ENCODE assay signal across 1 cellular context in the genomic region with DNA sequence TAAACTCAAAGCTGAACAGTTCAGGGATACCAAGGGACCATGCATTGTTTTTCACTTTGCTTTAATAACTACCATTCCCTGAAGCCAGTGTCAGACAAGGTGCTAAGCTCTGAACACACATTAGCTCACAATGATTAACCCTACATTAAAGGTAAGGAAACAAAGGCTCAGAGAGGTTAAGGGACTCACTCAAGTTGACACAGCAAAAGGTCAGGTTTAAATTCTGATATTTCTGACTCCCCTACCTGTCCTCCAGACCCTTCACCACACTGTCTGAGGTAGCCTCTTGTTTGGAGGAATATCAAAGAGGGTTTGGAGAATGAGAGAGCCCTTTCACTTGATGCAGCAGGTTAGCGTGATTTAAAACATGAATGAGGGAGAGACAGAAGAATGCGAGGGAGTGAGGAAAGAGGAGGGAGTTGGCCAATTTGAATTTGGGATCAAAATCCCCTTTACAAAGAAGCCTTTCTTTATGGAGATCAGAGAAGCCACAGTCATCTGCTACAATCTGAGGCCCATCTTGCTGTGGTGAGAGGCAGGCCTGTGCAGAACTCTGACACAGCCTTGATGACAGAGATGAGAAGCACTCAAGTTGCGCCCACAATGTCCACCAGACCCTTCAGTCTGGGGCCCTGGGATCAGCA.
TF ChIP-seq lines count a peak whose summit lies in the region.

No MANE protein-coding gene starts in this region.

TF ChIP-seq in WTC11, 78 proteins besides CTCF, POLR2A, EP300 and RAD21 (continued from another document):
- TF ChIP-seq, protein P1, sequence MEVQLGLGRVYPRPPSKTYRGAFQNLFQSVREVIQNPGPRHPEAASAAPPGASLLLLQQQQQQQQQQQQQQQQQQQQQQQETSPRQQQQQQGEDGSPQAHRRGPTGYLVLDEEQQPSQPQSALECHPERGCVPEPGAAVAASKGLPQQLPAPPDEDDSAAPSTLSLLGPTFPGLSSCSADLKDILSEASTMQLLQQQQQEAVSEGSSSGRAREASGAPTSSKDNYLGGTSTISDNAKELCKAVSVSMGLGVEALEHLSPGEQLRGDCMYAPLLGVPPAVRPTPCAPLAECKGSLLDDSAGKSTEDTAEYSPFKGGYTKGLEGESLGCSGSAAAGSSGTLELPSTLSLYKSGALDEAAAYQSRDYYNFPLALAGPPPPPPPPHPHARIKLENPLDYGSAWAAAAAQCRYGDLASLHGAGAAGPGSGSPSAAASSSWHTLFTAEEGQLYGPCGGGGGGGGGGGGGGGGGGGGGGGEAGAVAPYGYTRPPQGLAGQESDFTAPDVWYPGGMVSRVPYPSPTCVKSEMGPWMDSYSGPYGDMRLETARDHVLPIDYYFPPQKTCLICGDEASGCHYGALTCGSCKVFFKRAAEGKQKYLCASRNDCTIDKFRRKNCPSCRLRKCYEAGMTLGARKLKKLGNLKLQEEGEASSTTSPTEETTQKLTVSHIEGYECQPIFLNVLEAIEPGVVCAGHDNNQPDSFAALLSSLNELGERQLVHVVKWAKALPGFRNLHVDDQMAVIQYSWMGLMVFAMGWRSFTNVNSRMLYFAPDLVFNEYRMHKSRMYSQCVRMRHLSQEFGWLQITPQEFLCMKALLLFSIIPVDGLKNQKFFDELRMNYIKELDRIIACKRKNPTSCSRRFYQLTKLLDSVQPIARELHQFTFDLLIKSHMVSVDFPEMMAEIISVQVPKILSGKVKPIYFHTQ (CRISPR knock-in tag; IDR thresholded peaks at IDR 0.05): no peak
- TF ChIP-seq, protein P2, sequence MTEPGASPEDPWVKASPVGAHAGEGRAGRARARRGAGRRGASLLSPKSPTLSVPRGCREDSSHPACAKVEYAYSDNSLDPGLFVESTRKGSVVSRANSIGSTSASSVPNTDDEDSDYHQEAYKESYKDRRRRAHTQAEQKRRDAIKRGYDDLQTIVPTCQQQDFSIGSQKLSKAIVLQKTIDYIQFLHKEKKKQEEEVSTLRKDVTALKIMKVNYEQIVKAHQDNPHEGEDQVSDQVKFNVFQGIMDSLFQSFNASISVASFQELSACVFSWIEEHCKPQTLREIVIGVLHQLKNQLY (CRISPR knock-in tag; IDR thresholded peaks at IDR 0.05): no peak
- TF ChIP-seq, protein P3, sequence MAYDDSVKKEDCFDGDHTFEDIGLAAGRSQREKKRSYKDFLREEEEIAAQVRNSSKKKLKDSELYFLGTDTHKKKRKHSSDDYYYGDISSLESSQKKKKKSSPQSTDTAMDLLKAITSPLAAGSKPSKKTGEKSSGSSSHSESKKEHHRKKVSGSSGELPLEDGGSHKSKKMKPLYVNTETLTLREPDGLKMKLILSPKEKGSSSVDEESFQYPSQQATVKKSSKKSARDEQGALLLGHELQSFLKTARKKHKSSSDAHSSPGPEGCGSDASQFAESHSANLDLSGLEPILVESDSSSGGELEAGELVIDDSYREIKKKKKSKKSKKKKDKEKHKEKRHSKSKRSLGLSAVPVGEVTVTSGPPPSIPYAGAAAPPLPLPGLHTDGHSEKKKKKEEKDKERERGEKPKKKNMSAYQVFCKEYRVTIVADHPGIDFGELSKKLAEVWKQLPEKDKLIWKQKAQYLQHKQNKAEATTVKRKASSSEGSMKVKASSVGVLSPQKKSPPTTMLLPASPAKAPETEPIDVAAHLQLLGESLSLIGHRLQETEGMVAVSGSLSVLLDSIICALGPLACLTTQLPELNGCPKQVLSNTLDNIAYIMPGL (CRISPR knock-in tag; IDR thresholded peaks at IDR 0.05): no peak
- TF ChIP-seq ZNF138 (CRISPR knock-in tag; conservative IDR thresholded peaks at IDR 0.05): no peak
- no peak for TF ChIP-seq CREB1 (CRISPR knock-in tag; IDR thresholded peaks at IDR 0.05)
- TF ChIP-seq FOXP1 (CRISPR knock-in tag; IDR thresholded peaks at IDR 0.05; ENCODE audit: borderline replicate concordance): no peak
TF ChIP-seq in WTC11: peak in this region for 0.
